Comparison of ENCODE assay signal across 8 cellular contexts in genomic region chr19:35715981-35716734, GRCh38. TPM values are rescaled to one million over a fixed set of nuclear protein-coding genes. Genes with fewer than 3 reads are reported as not detected.
DNase-seq lines count a peak whose midpoint lies in the region; TF ChIP-seq lines count a peak whose summit lies in the region.

No MANE protein-coding gene starts in this region.

- TF ChIP-seq CTCF in breast epithelium (IDR thresholded peaks at IDR 0.05) = no peak

- no peaks in the 10 kb centered on the region for H3K36me3 ChIP-seq in breast epithelium
- peaks cover 0 to 2% of the 10 kb centered on the region in 2 donors for H3K36me3 ChIP-seq in stomach smooth muscle (ENCODE audit: control insufficient read depth in 2 of 2, insufficient read depth in 2 of 2, low read length in 2 of 2)

- H3K9me3 ChIP-seq in breast epithelium (no peaks in the 10 kb centered on the region), stomach smooth muscle (ENCODE audit: control insufficient read depth in 2 of 2, low read length in 2 of 2) (no peaks in the 10 kb centered on the region)

- H3K4me3 ChIP-seq in breast epithelium = peak overlapping the region; percentile 76 to 93 (median 90)
- H3K4me3 ChIP-seq in stomach smooth muscle (ENCODE audit: low read length in 2 of 2) = peak overlapping the region; percentile 87

- intact Hi-C loops in breast epithelium (cut with DNase I; ENCODE audit: low total_unique reads) = no loop called here

- no peak for TF ChIP-seq POLR2A in breast epithelium (IDR thresholded peaks at IDR 0.05)

- H3K4me1 ChIP-seq in breast epithelium (peaks cover 17 to 19% of the 10 kb centered on the region in 2 donors), stomach smooth muscle (ENCODE audit: control insufficient read depth, insufficient read depth, low read length) (peaks cover 39% of the 10 kb centered on the region)

- peak overlapping the region; percentile 79 to 94 for H3K9ac ChIP-seq in stomach smooth muscle (ENCODE audit: low read length in 2 of 2)

- H3K27ac ChIP-seq in breast epithelium (peak overlapping the region; percentile 88 to 93), layer of hippocampus (ENCODE audit: low read depth, low read length) (peak overlapping the region; percentile 90), stomach smooth muscle (ENCODE audit: low read length) (peak overlapping the region; percentile 79)

- H3K27me3 ChIP-seq in breast epithelium (no peaks in the 10 kb centered on the region), layer of hippocampus (ENCODE audit: control insufficient read depth, insufficient read depth, low read length) (no peaks in the 10 kb centered on the region), stomach smooth muscle (ENCODE audit: control insufficient read depth in 1 of 2, insufficient read depth in 2 of 2, low read length in 2 of 2) (no peaks in the 10 kb centered on the region)

- DNase-seq in stimulated activated CD4-positive, alpha-beta T cell treated with anti-CD3 and anti-CD28 coated beads, Interleukin-15, amount 100 ng/mL, for 24 hours = peak; percentile 40
- no peak for DNase-seq in stimulated activated CD4-positive, alpha-beta T cell treated with anti-CD3 and anti-CD28 coated beads, Interleukin-1b, Interleukin-23, amount 100 ng/mL, for 48 hours
- DNase-seq in NCI-H526 treated with DMSO at 0.1 percent for 48 hours (lab: John Stamatoyannopoulos, UW) = peak; percentile 52
- DNase-seq in breast epithelium (ENCODE audit: low spot score in 2 of 2) = peak in 1 of 2 donors; percentile 70
- no peak for DNase-seq in globus pallidus (ENCODE audit: low spot score)
- DNase-seq in amniotic stem cell (lab: John Stamatoyannopoulos, UW) = no peak

RNA-seq across cellular contexts. Expression of gene KMT2B, which starts 1.6 kb away (rescaled TPM):
- total RNA-seq in breast epithelium = 10 to 100 TPM; 14.2 to 16.2 (median 16.1) TPM

RNA-seq across cellular contexts. Expression of gene ZBTB32, which starts 11.8 kb away (rescaled TPM):
- total RNA-seq in breast epithelium = under 1 TPM in 1 of 3 donors, not detected in 2; 0.33 TPM

RNA-seq across cellular contexts. Expression of gene IGFLR1, which starts 26.1 kb away (rescaled TPM):
- total RNA-seq in breast epithelium = 10 to 100 TPM in 2 of 3 donors, 1 to 10 TPM in 1; 8.8 to 16.1 (median 14.1) TPM

RNA-seq across cellular contexts. Expression of gene U2AF1L4, which starts 29.1 kb away (rescaled TPM):
- 10 to 100 TPM; 15.7 to 37.5 (median 19.5) TPM for total RNA-seq in breast epithelium

RNA-seq across cellular contexts. Expression of gene PSENEN, which starts 29.3 kb away (rescaled TPM):
- total RNA-seq in breast epithelium = 10 to 100 TPM; 37.4 to 54.1 (median 54.0) TPM

Comparison
In these comparisons a context has a peak if more than half of its experiments do, and no peak if none do; other contexts are left out.
1. DNase-seq: peak in stimulated activated CD4-positive, alpha-beta T cell treated with anti-CD3 and anti-CD28 coated beads, Interleukin-15, amount 100 ng/mL, for 24 hours (single experiment) and NCI-H526 treated with DMSO at 0.1 percent for 48 hours (single experiment); none in stimulated activated CD4-positive, alpha-beta T cell treated with anti-CD3 and anti-CD28 coated beads, Interleukin-1b, Interleukin-23, amount 100 ng/mL, for 48 hours (single experiment), globus pallidus (single experiment) and amniotic stem cell (single experiment).
2. Peak in every context shown above with its lines, with median percentiles within 50 percentile points of each other: H3K27ac ChIP-seq.